1 cellular context compared by ENCODE assay signal in genomic region chr9:76580188-76580587, GRCh38.
TF ChIP-seq lines count a peak whose summit lies in the region.

No MANE protein-coding gene starts in this region.

TF ChIP-seq in IMR-90, 13 proteins besides CTCF, POLR2A, EP300 and RAD21:
- TF ChIP-seq BHLHE40 (IDR thresholded peaks at IDR 0.05; ENCODE audit: low read depth, low read length) (no peak), CHD1 (IDR thresholded peaks at IDR 0.05; ENCODE audit: low read depth, low read length) (no peak), RCOR1 (IDR thresholded peaks at IDR 0.05; ENCODE audit: insufficient replicate concordance, low read length) (no peak), SMC3 (IDR thresholded peaks at IDR 0.05; ENCODE audit: low read depth, low read length) (no peak), NFE2L2 (IDR thresholded peaks at IDR 0.05; ENCODE audit: low read depth, low read length) (no peak), MAFK (IDR thresholded peaks at IDR 0.05; ENCODE audit: low read depth, low read length) (no peak), CEBPB (IDR thresholded peaks at IDR 0.05; ENCODE audit: low read depth, low read length) (no peak), MAZ (IDR thresholded peaks at IDR 0.05; ENCODE audit: borderline replicate concordance, low read depth, low read length) (no peak), MXI1 (IDR thresholded peaks at IDR 0.05; ENCODE audit: borderline replicate concordance, low read depth, low read length) (no peak), FOS (IDR thresholded peaks at IDR 0.05; ENCODE audit: low read depth, low read length) (no peak), RFX5 (IDR thresholded peaks at IDR 0.05; ENCODE audit: low read depth, low read length) (no peak)
- TF ChIP-seq, protein P1, sequence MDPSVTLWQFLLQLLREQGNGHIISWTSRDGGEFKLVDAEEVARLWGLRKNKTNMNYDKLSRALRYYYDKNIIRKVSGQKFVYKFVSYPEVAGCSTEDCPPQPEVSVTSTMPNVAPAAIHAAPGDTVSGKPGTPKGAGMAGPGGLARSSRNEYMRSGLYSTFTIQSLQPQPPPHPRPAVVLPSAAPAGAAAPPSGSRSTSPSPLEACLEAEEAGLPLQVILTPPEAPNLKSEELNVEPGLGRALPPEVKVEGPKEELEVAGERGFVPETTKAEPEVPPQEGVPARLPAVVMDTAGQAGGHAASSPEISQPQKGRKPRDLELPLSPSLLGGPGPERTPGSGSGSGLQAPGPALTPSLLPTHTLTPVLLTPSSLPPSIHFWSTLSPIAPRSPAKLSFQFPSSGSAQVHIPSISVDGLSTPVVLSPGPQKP (IDR thresholded peaks at IDR 0.05; ENCODE audit: borderline replicate concordance, low read depth, low read length), result no peak
- TF ChIP-seq, protein P2, sequence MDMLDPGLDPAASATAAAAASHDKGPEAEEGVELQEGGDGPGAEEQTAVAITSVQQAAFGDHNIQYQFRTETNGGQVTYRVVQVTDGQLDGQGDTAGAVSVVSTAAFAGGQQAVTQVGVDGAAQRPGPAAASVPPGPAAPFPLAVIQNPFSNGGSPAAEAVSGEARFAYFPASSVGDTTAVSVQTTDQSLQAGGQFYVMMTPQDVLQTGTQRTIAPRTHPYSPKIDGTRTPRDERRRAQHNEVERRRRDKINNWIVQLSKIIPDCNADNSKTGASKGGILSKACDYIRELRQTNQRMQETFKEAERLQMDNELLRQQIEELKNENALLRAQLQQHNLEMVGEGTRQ (IDR thresholded peaks at IDR 0.05; ENCODE audit: low read depth, low read length), result no peak
TF ChIP-seq in IMR-90: peak in this region for 0.
